Comparison of ENCODE assay signal across 21 cellular contexts in genomic region chr1:212353181-212353580, GRCh38.
DNase-seq lines count a peak whose midpoint lies in the region; ATAC-seq, FAIRE-seq and TF ChIP-seq lines count a peak whose summit lies in the region.
"Had no signal": no experiment of that assay in that cellular context is flagged by ENCODE, and none has a peak within 500 bp of the region (broad histone marks: within the 10 kb centered on the region; RNA-seq: fewer than 3 reads in every experiment).

No MANE protein-coding gene starts in this region.

- no peaks in the 10 kb centered on the region for H3K4me1 Mint-ChIP-seq in activated naive CD4-positive, alpha-beta T cell treated with anti-CD3 and anti-CD28 coated beads for 36 hours (ENCODE audit: low read depth)
- no peaks in the 10 kb centered on the region for H3K4me1 Mint-ChIP-seq in activated naive CD4-positive, alpha-beta T cell treated with anti-CD3 and anti-CD28 coated beads, Interleukin-2, amount 10 ng/mL, durations not matched to agents 7 days and 5 days
- H3K4me1 Mint-ChIP-seq in nephron progenitor cell = no peaks in the 10 kb centered on the region

- peak; percentile 68 for FAIRE-seq in bronchial epithelial cell (lab: Jason Lieb, UNC)

- H3K4me3 Mint-ChIP-seq in activated naive CD4-positive, alpha-beta T cell treated with anti-CD3 and anti-CD28 coated beads for 36 hours = no peak overlapping the region
- H3K4me3 Mint-ChIP-seq in activated naive CD4-positive, alpha-beta T cell treated with anti-CD3 and anti-CD28 coated beads, Interleukin-2, amount 10 ng/mL, durations not matched to agents 7 days and 5 days = no peak overlapping the region
- H3K4me3 Mint-ChIP-seq in nephron progenitor cell = no peak overlapping the region

- no peak for TF ChIP-seq CTCF in bronchial epithelial cell (IDR thresholded peaks at IDR 0.05; ENCODE audit: insufficient read depth, low read length, severe bottlenecking)
- TF ChIP-seq CTCF in nephron progenitor cell (IDR thresholded peaks at IDR 0.05) = no peak

- no peak for DNase-seq in activated naive CD4-positive, alpha-beta T cell treated with anti-CD3 and anti-CD28 coated beads for 36 hours
- DNase-seq in activated naive CD4-positive, alpha-beta T cell treated with anti-CD3 and anti-CD28 coated beads, Interleukin-2, amount 10 ng/mL, durations not matched to agents 7 days and 5 days = no peak
- DNase-seq in GM03348 (ENCODE audit: low spot score) = peak; percentile 11
- DNase-seq in bronchial epithelial cell (ENCODE audit: low read depth) = no peak
- no peak for DNase-seq in nephron progenitor cell
- no peak for DNase-seq in NCI-H446 (lab: John Stamatoyannopoulos, UW)
- DNase-seq in iPS-NIHi11 (ENCODE audit: low spot score) = no peak
- DNase-seq: aorta, cerebellar nuclear complex, DMS79 treated with DMSO at 0.1 percent for 48 hours, esophagus squamous epithelium, KBM-7, left ventricle myocardium inferior, mucosa of descending colon, NCI-H1092 treated with DMSO at 0.1 percent for 48 hours, NCI-H2107, NCI-H524, occipital lobe, thyroid gland had no signal

- peak overlapping the region; percentile 38 for H3K27ac Mint-ChIP-seq in activated naive CD4-positive, alpha-beta T cell treated with anti-CD3 and anti-CD28 coated beads for 36 hours
- no peak overlapping the region for H3K27ac Mint-ChIP-seq in activated naive CD4-positive, alpha-beta T cell treated with anti-CD3 and anti-CD28 coated beads, Interleukin-2, amount 10 ng/mL, durations not matched to agents 7 days and 5 days
- peak overlapping the region; percentile 66 for H3K27ac Mint-ChIP-seq in nephron progenitor cell

- peaks cover 12% of the 10 kb centered on the region for H3K36me3 Mint-ChIP-seq in activated naive CD4-positive, alpha-beta T cell treated with anti-CD3 and anti-CD28 coated beads for 36 hours (ENCODE audit: low read depth)
- H3K36me3 Mint-ChIP-seq in activated naive CD4-positive, alpha-beta T cell treated with anti-CD3 and anti-CD28 coated beads, Interleukin-2, amount 10 ng/mL, durations not matched to agents 7 days and 5 days = peaks cover 43% of the 10 kb centered on the region
- peaks cover 48% of the 10 kb centered on the region for H3K36me3 Mint-ChIP-seq in nephron progenitor cell (ENCODE audit: low read depth)

- no peak for ATAC-seq in HG03460 (IDR thresholded peaks at IDR 0.05; ENCODE audit: unreplicated experiment)
- ATAC-seq: mucosa of descending colon, Right ventricle myocardium inferior had no signal

- H3K27me3 Mint-ChIP-seq in activated naive CD4-positive, alpha-beta T cell treated with anti-CD3 and anti-CD28 coated beads for 36 hours (ENCODE audit: low read depth) = no peaks in the 10 kb centered on the region
- no peaks in the 10 kb centered on the region for H3K27me3 Mint-ChIP-seq in activated naive CD4-positive, alpha-beta T cell treated with anti-CD3 and anti-CD28 coated beads, Interleukin-2, amount 10 ng/mL, durations not matched to agents 7 days and 5 days
- no peaks in the 10 kb centered on the region for H3K27me3 Mint-ChIP-seq in nephron progenitor cell (ENCODE audit: low read depth, poor library complexity)

- no peaks in the 10 kb centered on the region for H3K27me3 ChIP-seq in bronchial epithelial cell (ENCODE audit: control insufficient read depth, insufficient read depth, low read length)
- H3K27me3 ChIP-seq: esophagus squamous epithelium, thyroid gland had no signal

- CTCF ChIA-PET in activated naive CD4-positive, alpha-beta T cell treated with anti-CD3 and anti-CD28 coated beads for 36 hours (lab: Charles Lee) = no interaction called here
- CTCF ChIA-PET in activated naive CD4-positive, alpha-beta T cell treated with anti-CD3 and anti-CD28 coated beads, Interleukin-2, amount 10 ng/mL, durations not matched to agents 7 days and 5 days (lab: Charles Lee) = no interaction called here

- no peaks in the 10 kb centered on the region for H3K9me3 Mint-ChIP-seq in activated naive CD4-positive, alpha-beta T cell treated with anti-CD3 and anti-CD28 coated beads for 36 hours
- no peaks in the 10 kb centered on the region for H3K9me3 Mint-ChIP-seq in activated naive CD4-positive, alpha-beta T cell treated with anti-CD3 and anti-CD28 coated beads, Interleukin-2, amount 10 ng/mL, durations not matched to agents 7 days and 5 days
- H3K9me3 Mint-ChIP-seq in nephron progenitor cell = no peaks in the 10 kb centered on the region

- intact Hi-C loops in activated naive CD4-positive, alpha-beta T cell treated with anti-CD3 and anti-CD28 coated beads for 36 hours (cut with micrococcal nuclease) = no loop called here

- no peak overlapping the region for H3K4me3 ChIP-seq in bronchial epithelial cell (ENCODE audit: low read depth, low read length)
- H3K4me3 ChIP-seq: esophagus squamous epithelium, left ventricle myocardium inferior, mucosa of descending colon, thyroid gland had no signal

- peaks cover 4% of the 10 kb centered on the region for H3K36me3 ChIP-seq in bronchial epithelial cell (ENCODE audit: control insufficient read depth, insufficient read depth, low read length)
